Comparison of ENCODE assay signal across 22 cellular contexts in the genomic region with DNA sequence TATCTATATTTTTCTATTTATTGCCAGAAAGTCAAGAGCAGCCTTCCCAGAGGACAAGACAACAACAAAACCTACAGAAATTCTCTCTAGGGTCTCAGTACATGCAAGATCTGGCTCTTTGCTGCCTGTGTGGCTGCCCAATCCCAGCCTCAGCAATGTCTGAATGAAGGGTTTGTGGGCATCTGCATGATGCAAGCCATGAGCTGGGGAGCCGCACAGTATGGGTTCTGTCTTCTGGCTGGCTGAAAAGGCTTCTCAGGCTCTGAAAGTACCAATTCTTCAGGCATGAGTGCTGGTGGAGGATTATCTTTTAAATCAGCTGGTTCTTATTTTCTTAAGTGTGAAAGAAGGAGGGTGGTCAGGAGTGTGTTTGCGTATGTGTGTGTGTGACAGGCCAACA.
"Had no signal": no experiment of that assay in that cellular context is flagged by ENCODE, and none has a peak within 500 bp of the region (broad histone marks: within the 10 kb centered on the region; RNA-seq: fewer than 3 reads in every experiment).

No MANE protein-coding gene starts in this region.

- H3K27ac ChIP-seq: adrenal gland, body of pancreas, colonic mucosa, testis, upper lobe of left lung had no signal

- H3K27me3 ChIP-seq: adrenal gland, body of pancreas, colonic mucosa, testis, upper lobe of left lung had no signal

- ATAC-seq: activated T-cell treated with anti-CD3 and anti-CD28 coated beads, Interleukin-2, amount 50 U/mL, for 4 hours; body of pancreas; left lobe of liver; naive thymus-derived CD8-positive, alpha-beta T cell; right cardiac atrium; stimulated activated naive CD8-positive, alpha-beta T cell treated with anti-CD3 and anti-CD28 coated beads, Interleukin-15, Interleukin-2, amounts not matched to agents 100 U/mL and 50 U/mL, for 24 hours; WTC11 had no signal

- H3K4me3 ChIP-seq: adrenal gland, body of pancreas, colonic mucosa, smooth muscle cell, testis, upper lobe of left lung had no signal

- H3K36me3 ChIP-seq: adrenal gland, colonic mucosa, upper lobe of left lung had no signal

- H3K4me1 ChIP-seq: adrenal gland, body of pancreas, colonic mucosa, testis, upper lobe of left lung had no signal

- DNase-seq: activated CD4-positive, alpha-beta memory T cell treated with anti-CD3 and anti-CD28 coated beads, Interleukin-2, amount 10 ng/mL, durations not matched to agents 7 days and 5 days; activated CD4-positive, alpha-beta T cell treated with anti-CD3 and anti-CD28 coated beads for 4 hours; activated effector memory CD4-positive, alpha-beta T cell treated with anti-CD3 and anti-CD28 coated beads, Interleukin-2, amount 50 U/mL, for 16 hours; activated T-cell treated with anti-CD3 and anti-CD28 coated beads, Interleukin-2, amount 50 U/mL, for 4 hours; adrenal gland; body of pancreas; central memory CD4-positive, alpha-beta T cell; colonic mucosa; foreskin fibroblast; islet precursor cell; mammary epithelial cell; naive thymus-derived CD8-positive, alpha-beta T cell; right cardiac atrium; stimulated activated CD4-positive, alpha-beta T cell treated with anti-CD3 and anti-CD28 coated beads, Interleukin-4, amount 100 ng/mL, for 4 hours; stimulated activated CD8-positive, alpha-beta memory T cell treated with anti-CD3 and anti-CD28 coated beads, Interleukin-4, amount 100 ng/mL, for 48 hours; stimulated activated naive CD8-positive, alpha-beta T cell treated with anti-CD3 and anti-CD28 coated beads, Interleukin-15, Interleukin-2, amounts not matched to agents 100 U/mL and 50 U/mL, for 24 hours; T-helper 2 cell; testis; upper lobe of left lung had no signal

- H3K9me3 ChIP-seq: adrenal gland, body of pancreas, colonic mucosa, testis, upper lobe of left lung had no signal
